8 cellular contexts compared by ENCODE assay signal in the genomic region with DNA sequence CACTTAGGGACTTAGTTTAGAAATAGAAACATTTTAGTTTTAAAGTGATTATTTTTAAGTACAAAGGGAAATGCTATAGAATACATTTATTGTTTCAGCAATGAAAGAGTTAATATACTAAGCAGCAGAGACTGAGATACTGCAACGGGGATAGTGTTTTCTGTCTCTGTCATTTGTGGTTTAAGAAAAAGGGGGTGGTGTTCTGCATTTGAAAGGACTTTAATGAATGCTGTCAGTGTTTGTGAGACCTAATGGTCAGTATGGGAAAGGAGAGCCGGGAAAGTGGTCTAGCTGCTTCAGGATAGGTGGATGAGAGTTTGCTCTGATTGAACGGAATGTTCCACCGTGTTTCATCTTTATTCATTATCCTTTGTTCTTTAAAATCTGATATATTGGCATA. TPM values are rescaled to one million over a fixed set of nuclear protein-coding genes. Genes with fewer than 3 reads are reported as not detected.
DNase-seq lines count a peak whose midpoint lies in the region; ATAC-seq, FAIRE-seq and TF ChIP-seq lines count a peak whose summit lies in the region.

A gene with protein sequence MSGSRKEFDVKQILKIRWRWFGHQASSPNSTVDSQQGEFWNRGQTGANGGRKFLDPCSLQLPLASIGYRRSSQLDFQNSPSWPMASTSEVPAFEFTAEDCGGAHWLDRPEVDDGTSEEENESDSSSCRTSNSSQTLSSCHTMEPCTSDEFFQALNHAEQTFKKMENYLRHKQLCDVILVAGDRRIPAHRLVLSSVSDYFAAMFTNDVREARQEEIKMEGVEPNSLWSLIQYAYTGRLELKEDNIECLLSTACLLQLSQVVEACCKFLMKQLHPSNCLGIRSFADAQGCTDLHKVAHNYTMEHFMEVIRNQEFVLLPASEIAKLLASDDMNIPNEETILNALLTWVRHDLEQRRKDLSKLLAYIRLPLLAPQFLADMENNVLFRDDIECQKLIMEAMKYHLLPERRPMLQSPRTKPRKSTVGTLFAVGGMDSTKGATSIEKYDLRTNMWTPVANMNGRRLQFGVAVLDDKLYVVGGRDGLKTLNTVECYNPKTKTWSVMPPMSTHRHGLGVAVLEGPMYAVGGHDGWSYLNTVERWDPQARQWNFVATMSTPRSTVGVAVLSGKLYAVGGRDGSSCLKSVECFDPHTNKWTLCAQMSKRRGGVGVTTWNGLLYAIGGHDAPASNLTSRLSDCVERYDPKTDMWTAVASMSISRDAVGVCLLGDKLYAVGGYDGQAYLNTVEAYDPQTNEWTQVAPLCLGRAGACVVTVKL (plus strand): TSS at position 139 of the 400 bp plus-strand sequence. CDS start 421 bp downstream, outside the sequence.

- H3K4me3 ChIP-seq in heart right ventricle (no peak within 1 kb of the TSS), osteoblast (ENCODE audit: insufficient read depth, low read length) (no peak within 1 kb of the TSS)

- H2AFZ ChIP-seq in osteoblast (ENCODE audit: low read length): no peak within 1 kb of the TSS

- peaks cover 5% of the 10 kb centered on the region for H4K20me1 ChIP-seq in osteoblast (ENCODE audit: insufficient read depth, low read length)

- FAIRE-seq in urothelium cell line (lab: Jason Lieb, UNC): no peak

- DNase-seq in ELF-1 (ENCODE audit: low read depth, low spot score) (peak; percentile 61), heart right ventricle (no peak), osteoblast (ENCODE audit: insufficient read length, low spot score, missing footprints) (no peak), activated gamma-delta T cell treated with Interleukin-2 at 50 U/mL for 16 hours (no peak), HT-29 (ENCODE audit: low spot score) (no peak), urothelium cell line (ENCODE audit: low spot score) (no peak), HuH-7 (ENCODE audit: low spot score) (no peak)

- intact Hi-C loops in heart right ventricle (cut with DNase I): loop anchor here in 1 of 10 donors (5.0 kb wide), 1 partner anchor 40 kb away; no protein-coding TSS in a partner anchor

- H3K36me3 ChIP-seq in heart right ventricle (no peaks in the 10 kb centered on the region), osteoblast (ENCODE audit: insufficient read depth, low read length) (no peaks in the 10 kb centered on the region)

- H3K79me2 ChIP-seq in osteoblast (ENCODE audit: insufficient read depth, low read length): peaks cover 35% of the 10 kb centered on the region

- H3K4me1 ChIP-seq in heart right ventricle: peaks cover 0 to 15% (median 0%) of the 10 kb centered on the region in 9 donors
- H3K4me1 ChIP-seq in osteoblast (ENCODE audit: insufficient read depth, low read length): no peaks in the 10 kb centered on the region

- H3K27ac ChIP-seq in heart right ventricle: no peak within 1 kb of the TSS
- H3K27ac ChIP-seq in osteoblast (ENCODE audit: low read depth, low read length): no peak within 1 kb of the TSS

- WGBS in heart right ventricle, 2 donors: 24 to 28% methylated on average over 4 of the region's 4 CpGs

- H3K9me3 ChIP-seq in heart right ventricle (no peaks in the 10 kb centered on the region), osteoblast (ENCODE audit: low read depth, low read length) (no peaks in the 10 kb centered on the region)

- ATAC-seq in SK-N-SH treated with all-trans-retinoic acid at 6 μM for 48 hours: peak; percentile 98
- ATAC-seq in heart right ventricle: no peak

- peak within 1 kb of the TSS; percentile 8 for H3K4me2 ChIP-seq in osteoblast (ENCODE audit: insufficient read depth, low read length)

- H3K27me3 ChIP-seq in heart right ventricle (no peaks in the 10 kb centered on the region), osteoblast (ENCODE audit: insufficient read depth, low read length) (no peaks in the 10 kb centered on the region)

- TF ChIP-seq CTCF in heart right ventricle (IDR thresholded peaks at IDR 0.05) (no peak), osteoblast (IDR thresholded peaks at IDR 0.05; ENCODE audit: extremely low read depth, low read depth, low read length) (no peak)

TF ChIP-seq in SK-N-SH treated with all-trans-retinoic acid at 6 μM for 48 hours, 23 proteins besides CTCF, POLR2A, EP300 and RAD21 (continues in another document):
- TF ChIP-seq RARB (CRISPR knock-in tag; IDR thresholded peaks at IDR 0.05): no peak
- TF ChIP-seq PPARA (CRISPR knock-in tag; IDR thresholded peaks at IDR 0.05; ENCODE audit: borderline replicate concordance): no peak
- no peak for TF ChIP-seq ESRRG (CRISPR knock-in tag; IDR thresholded peaks at IDR 0.05)
- no peak for TF ChIP-seq GLIS3 (CRISPR knock-in tag; IDR thresholded peaks at IDR 0.05)
- TF ChIP-seq, protein P1, sequence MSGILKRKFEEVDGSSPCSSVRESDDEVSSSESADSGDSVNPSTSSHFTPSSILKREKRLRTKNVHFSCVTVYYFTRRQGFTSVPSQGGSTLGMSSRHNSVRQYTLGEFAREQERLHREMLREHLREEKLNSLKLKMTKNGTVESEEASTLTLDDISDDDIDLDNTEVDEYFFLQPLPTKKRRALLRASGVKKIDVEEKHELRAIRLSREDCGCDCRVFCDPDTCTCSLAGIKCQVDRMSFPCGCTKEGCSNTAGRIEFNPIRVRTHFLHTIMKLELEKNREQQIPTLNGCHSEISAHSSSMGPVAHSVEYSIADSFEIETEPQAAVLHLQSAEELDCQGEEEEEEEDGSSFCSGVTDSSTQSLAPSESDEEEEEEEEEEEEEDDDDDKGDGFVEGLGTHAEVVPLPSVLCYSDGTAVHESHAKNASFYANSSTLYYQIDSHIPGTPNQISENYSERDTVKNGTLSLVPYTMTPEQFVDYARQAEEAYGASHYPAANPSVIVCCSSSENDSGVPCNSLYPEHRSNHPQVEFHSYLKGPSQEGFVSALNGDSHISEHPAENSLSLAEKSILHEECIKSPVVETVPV (CRISPR knock-in tag; IDR thresholded peaks at IDR 0.05): no peak
- no peak for TF ChIP-seq ZFP30 (CRISPR knock-in tag; IDR thresholded peaks at IDR 0.05)
- TF ChIP-seq TOX (CRISPR knock-in tag; IDR thresholded peaks at IDR 0.05; ENCODE audit: borderline replicate concordance): no peak
- TF ChIP-seq, protein P2, sequence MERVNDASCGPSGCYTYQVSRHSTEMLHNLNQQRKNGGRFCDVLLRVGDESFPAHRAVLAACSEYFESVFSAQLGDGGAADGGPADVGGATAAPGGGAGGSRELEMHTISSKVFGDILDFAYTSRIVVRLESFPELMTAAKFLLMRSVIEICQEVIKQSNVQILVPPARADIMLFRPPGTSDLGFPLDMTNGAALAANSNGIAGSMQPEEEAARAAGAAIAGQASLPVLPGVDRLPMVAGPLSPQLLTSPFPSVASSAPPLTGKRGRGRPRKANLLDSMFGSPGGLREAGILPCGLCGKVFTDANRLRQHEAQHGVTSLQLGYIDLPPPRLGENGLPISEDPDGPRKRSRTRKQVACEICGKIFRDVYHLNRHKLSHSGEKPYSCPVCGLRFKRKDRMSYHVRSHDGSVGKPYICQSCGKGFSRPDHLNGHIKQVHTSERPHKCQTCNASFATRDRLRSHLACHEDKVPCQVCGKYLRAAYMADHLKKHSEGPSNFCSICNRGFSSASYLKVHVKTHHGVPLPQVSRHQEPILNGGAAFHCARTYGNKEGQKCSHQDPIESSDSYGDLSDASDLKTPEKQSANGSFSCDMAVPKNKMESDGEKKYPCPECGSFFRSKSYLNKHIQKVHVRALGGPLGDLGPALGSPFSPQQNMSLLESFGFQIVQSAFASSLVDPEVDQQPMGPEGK (CRISPR knock-in tag; IDR thresholded peaks at IDR 0.05; ENCODE audit: borderline replicate concordance): no peak
- no peak for TF ChIP-seq ZNF565 (CRISPR knock-in tag; conservative IDR thresholded peaks at IDR 0.05; ENCODE audit: low read depth)
- TF ChIP-seq, protein P3, sequence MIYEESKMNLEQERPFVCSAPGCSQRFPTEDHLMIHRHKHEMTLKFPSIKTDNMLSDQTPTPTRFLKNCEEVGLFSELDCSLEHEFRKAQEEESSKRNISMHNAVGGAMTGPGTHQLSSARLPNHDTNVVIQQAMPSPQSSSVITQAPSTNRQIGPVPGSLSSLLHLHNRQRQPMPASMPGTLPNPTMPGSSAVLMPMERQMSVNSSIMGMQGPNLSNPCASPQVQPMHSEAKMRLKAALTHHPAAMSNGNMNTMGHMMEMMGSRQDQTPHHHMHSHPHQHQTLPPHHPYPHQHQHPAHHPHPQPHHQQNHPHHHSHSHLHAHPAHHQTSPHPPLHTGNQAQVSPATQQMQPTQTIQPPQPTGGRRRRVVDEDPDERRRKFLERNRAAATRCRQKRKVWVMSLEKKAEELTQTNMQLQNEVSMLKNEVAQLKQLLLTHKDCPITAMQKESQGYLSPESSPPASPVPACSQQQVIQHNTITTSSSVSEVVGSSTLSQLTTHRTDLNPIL (CRISPR knock-in tag; IDR thresholded peaks at IDR 0.05; ENCODE audit: low read depth): no peak
- no peak for TF ChIP-seq ISL1 (CRISPR knock-in tag; IDR thresholded peaks at IDR 0.05)
- no peak for TF ChIP-seq ZNF70 (CRISPR knock-in tag; IDR thresholded peaks at IDR 0.05)
- TF ChIP-seq, protein P4, sequence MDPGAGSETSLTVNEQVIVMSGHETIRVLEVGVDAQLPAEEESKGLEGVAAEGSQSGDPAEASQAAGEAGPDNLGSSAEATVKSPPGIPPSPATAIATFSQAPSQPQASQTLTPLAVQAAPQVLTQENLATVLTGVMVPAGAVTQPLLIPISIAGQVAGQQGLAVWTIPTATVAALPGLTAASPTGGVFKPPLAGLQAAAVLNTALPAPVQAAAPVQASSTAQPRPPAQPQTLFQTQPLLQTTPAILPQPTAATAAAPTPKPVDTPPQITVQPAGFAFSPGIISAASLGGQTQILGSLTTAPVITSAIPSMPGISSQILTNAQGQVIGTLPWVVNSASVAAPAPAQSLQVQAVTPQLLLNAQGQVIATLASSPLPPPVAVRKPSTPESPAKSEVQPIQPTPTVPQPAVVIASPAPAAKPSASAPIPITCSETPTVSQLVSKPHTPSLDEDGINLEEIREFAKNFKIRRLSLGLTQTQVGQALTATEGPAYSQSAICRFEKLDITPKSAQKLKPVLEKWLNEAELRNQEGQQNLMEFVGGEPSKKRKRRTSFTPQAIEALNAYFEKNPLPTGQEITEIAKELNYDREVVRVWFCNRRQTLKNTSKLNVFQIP (CRISPR knock-in tag; IDR thresholded peaks at IDR 0.05; ENCODE audit: borderline replicate concordance, low read depth): no peak
- TF ChIP-seq BACH2 (CRISPR knock-in tag; IDR thresholded peaks at IDR 0.05; ENCODE audit: borderline replicate concordance): no peak
- no peak for TF ChIP-seq ZFP3 (CRISPR knock-in tag; IDR thresholded peaks at IDR 0.05)
- TF ChIP-seq ZNF8 (CRISPR knock-in tag; IDR thresholded peaks at IDR 0.05): no peak
- no peak for TF ChIP-seq ARNTL (CRISPR knock-in tag; IDR thresholded peaks at IDR 0.05; ENCODE audit: borderline replicate concordance, low read depth)

RNA-seq across cellular contexts. Expression of the gene that starts here (rescaled TPM):
- total RNA-seq in heart right ventricle (10 to 100 TPM in 7 of 10 donors, 1 to 10 TPM in 3; 8.5 to 22.7 (median 13.1) TPM), osteoblast (65.1 and 95.5 TPM in 2 replicates)
- 1 to 10 TPM; 4.2 to 8.4 TPM for polyA plus RNA-seq in heart right ventricle
- total RNA-seq in HT-29 (2014; rRNA removed; shearing (Covaris generic)): 0.73 and 0.97 TPM in 2 replicates
